ENCODE assay signal across 27 cellular contexts in genomic region chr1:51156752-51157151, GRCh38. TPM values are rescaled to one million over a fixed set of nuclear protein-coding genes. Genes with fewer than 3 reads are reported as not detected.
"Had no signal": no experiment of that assay in that cellular context is flagged by ENCODE, and none has a peak within 500 bp of the region (broad histone marks: within the 10 kb centered on the region; RNA-seq: fewer than 3 reads in every experiment).

No MANE protein-coding gene starts in this region.

- H3K36me3 ChIP-seq: cardiac muscle cell, gastroesophageal sphincter, heart left ventricle, ovary, thoracic aorta, upper lobe of left lung, WERI-Rb-1 had no signal

- H3K27ac Mint-ChIP-seq: activated CD4-positive, alpha-beta memory T cell treated with anti-CD3 and anti-CD28 coated beads, Interleukin-2, amount 10 ng/mL, durations not matched to agents 7 days and 5 days; activated T-cell treated with anti-CD3 and anti-CD28 coated beads, Interleukin-2, amount 50 U/mL, for 24 hours; activated T-helper 2 cell treated with anti-CD3 and anti-CD28 coated beads, Interferon-gamma antibody, Interleukin-2, Interleukin-4, amounts not matched to agents 10 μg/mL and 5 μg/mL and 100 μg/mL, durations not matched to agents 14 hours and 24 hours and 36 hours; dendritic cell treated with granulocyte-macrophage colony-stimulating factor and Interleukin-4, amounts not matched to agents 40 ng/mL and 50 ng/mL, for 4 days; stimulated activated effector memory CD8-positive, alpha-beta T cell treated with anti-CD3 and anti-CD28 coated beads, Interleukin-12 subunit alpha, Interleukin-12 subunit beta, amount 100 ng/mL, for 72 hours had no signal

- H3K27me3 ChIP-seq: cardiac muscle cell, heart left ventricle, ovary, upper lobe of left lung had no signal

- H3K4me1 Mint-ChIP-seq: activated CD4-positive, alpha-beta memory T cell treated with anti-CD3 and anti-CD28 coated beads, Interleukin-2, amount 10 ng/mL, durations not matched to agents 7 days and 5 days; stimulated activated effector memory CD8-positive, alpha-beta T cell treated with anti-CD3 and anti-CD28 coated beads, Interleukin-12 subunit alpha, Interleukin-12 subunit beta, amount 100 ng/mL, for 72 hours had no signal

- FAIRE-seq: kidney had no signal

- H3K4me3 ChIP-seq: cardiac muscle cell, gastroesophageal sphincter, heart left ventricle, left lung, ovary, psoas muscle, smooth muscle cell, thoracic aorta, upper lobe of left lung had no signal

- H3K36me3 Mint-ChIP-seq: stimulated activated effector memory CD8-positive, alpha-beta T cell treated with anti-CD3 and anti-CD28 coated beads, Interleukin-12 subunit alpha, Interleukin-12 subunit beta, amount 100 ng/mL, for 72 hours had no signal

- H3K4me3 Mint-ChIP-seq: activated CD4-positive, alpha-beta memory T cell treated with anti-CD3 and anti-CD28 coated beads, Interleukin-2, amount 10 ng/mL, durations not matched to agents 7 days and 5 days; activated T-cell treated with anti-CD3 and anti-CD28 coated beads, Interleukin-2, amount 50 U/mL, for 24 hours; dendritic cell treated with granulocyte-macrophage colony-stimulating factor and Interleukin-4, amounts not matched to agents 40 ng/mL and 50 ng/mL, for 4 days; stimulated activated effector memory CD8-positive, alpha-beta T cell treated with anti-CD3 and anti-CD28 coated beads, Interleukin-12 subunit alpha, Interleukin-12 subunit beta, amount 100 ng/mL, for 72 hours had no signal

- H3K9me3 ChIP-seq: ovary had no signal

- H3K4me1 ChIP-seq: gastroesophageal sphincter, heart left ventricle, left lung, psoas muscle, upper lobe of left lung had no signal

- H3K27ac ChIP-seq: cardiac muscle cell, gastroesophageal sphincter, heart left ventricle, left lung, ovary, psoas muscle, thoracic aorta, upper lobe of left lung, WERI-Rb-1 had no signal

- DNase-seq: activated CD4-positive, alpha-beta memory T cell treated with anti-CD3 and anti-CD28 coated beads, Interleukin-2, amount 10 ng/mL, durations not matched to agents 7 days and 5 days; activated CD4-positive, alpha-beta T cell treated with anti-CD3 and anti-CD28 coated beads for 1 hour; activated naive CD4-positive, alpha-beta T cell treated with anti-CD3 and anti-CD28 coated beads, Interleukin-2, amount 50 U/mL, for 16 hours; activated T-cell treated with anti-CD3 and anti-CD28 coated beads, Interleukin-2, amount 50 U/mL, for 24 hours; amygdala; effector CD8-positive, alpha-beta T cell; heart left ventricle; kidney; left lung; ovary; psoas muscle; right cardiac atrium; stimulated activated CD4-positive, alpha-beta T cell treated with anti-CD3 and anti-CD28 coated beads, Interleukin-4, amount 100 ng/mL, for 24 hours; upper lobe of left lung; WERI-Rb-1 had no signal

- ATAC-seq: esophagus mucosa; gastroesophageal sphincter; heart left ventricle; left lung; psoas muscle; right cardiac atrium; stimulated activated effector memory CD8-positive, alpha-beta T cell treated with anti-CD3 and anti-CD28 coated beads, Interleukin-12 subunit alpha, Interleukin-12 subunit beta, amount 100 ng/mL, for 72 hours had no signal

RNA-seq across cellular contexts. Expression of gene C1orf185, which starts 54.7 kb away (rescaled TPM):
- total RNA-seq: activated CD4-positive, alpha-beta memory T cell treated with anti-CD3 and anti-CD28 coated beads, Interleukin-2, amount 10 ng/mL, durations not matched to agents 7 days and 5 days; activated T-helper 2 cell treated with anti-CD3 and anti-CD28 coated beads, Interferon-gamma antibody, Interleukin-2, Interleukin-4, amounts not matched to agents 10 μg/mL and 5 μg/mL and 100 μg/mL, durations not matched to agents 14 hours and 24 hours and 36 hours; cardiac muscle cell; chondrocyte; esophagus mucosa; gastroesophageal sphincter; heart left ventricle; kidney; left lung; lung microvascular endothelial cell; myocyte; ovary; psoas muscle; right cardiac atrium; smooth muscle cell; T-helper 2 cell treated with Interferon-gamma antibody and Interleukin-4, amounts not matched to agents 100 ng/mL and 5 ng/mL, for 36 hours; thoracic aorta; upper lobe of left lung had no signal
- polyA plus RNA-seq: cardiac muscle cell, heart left ventricle, ovary, psoas muscle, right cardiac atrium, smooth muscle cell had no signal
